In the genomic region with DNA sequence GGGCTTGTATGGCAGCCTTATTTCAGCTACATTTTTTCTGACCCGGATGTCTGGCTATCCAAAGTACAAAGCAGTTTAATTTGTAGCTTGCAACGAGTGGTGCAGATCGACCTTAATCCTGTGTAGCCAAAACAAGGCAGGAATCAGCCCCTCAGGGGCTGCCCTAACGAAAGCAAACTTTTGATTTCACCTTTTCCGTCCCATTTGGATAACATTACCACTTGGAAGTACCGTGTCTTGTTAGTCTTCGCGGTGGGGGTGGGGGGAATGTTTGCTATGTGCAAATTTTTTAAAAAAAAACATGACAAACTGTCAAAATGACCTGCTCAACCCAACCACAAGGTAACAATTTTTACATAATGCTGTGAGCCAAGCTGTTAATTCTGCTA, we compare ENCODE assay signal across 8 cellular contexts. TPM values are rescaled to one million over a fixed set of nuclear protein-coding genes. Genes with fewer than 3 reads are reported as not detected.
DNase-seq lines count a peak whose midpoint lies in the region; ATAC-seq and TF ChIP-seq lines count a peak whose summit lies in the region.

No MANE protein-coding gene starts in this region.

- peak overlapping the region; percentile 37 for H2AFZ ChIP-seq in ACC112 (ENCODE audit: low read length, unreplicated experiment)

- H3K4me1 ChIP-seq in ACC112 (ENCODE audit: control insufficient read depth, insufficient read depth, low read length, unreplicated experiment) (peaks cover 32% of the 10 kb centered on the region), mucosa of descending colon (ENCODE audit: low read depth) (peaks cover 31% of the 10 kb centered on the region)

- H3K27me3 ChIP-seq in ACC112 (ENCODE audit: insufficient read depth, low read length): no peaks in the 10 kb centered on the region

- peak overlapping the region; percentile 92 for H3K27ac ChIP-seq in ACC112 (ENCODE audit: low read depth, low read length)

- peak overlapping the region; percentile 86 for H3K4me3 ChIP-seq in ACC112 (ENCODE audit: low read depth, low read length)
- peak overlapping the region; percentile 93 for H3K4me3 ChIP-seq in mucosa of descending colon

- H3K9me3 Mint-ChIP-seq in IgD-negative memory B cell: no peaks in the 10 kb centered on the region
- no peaks in the 10 kb centered on the region for H3K9me3 Mint-ChIP-seq in central memory CD8-positive, alpha-beta T cell

- peak overlapping the region; percentile 88 to 97 (median 92) for H3K4me3 Mint-ChIP-seq in IgD-negative memory B cell
- H3K4me3 Mint-ChIP-seq in central memory CD8-positive, alpha-beta T cell: peak overlapping the region; percentile 100

- intact Hi-C loops in mucosa of descending colon (cut with DNase I, micrococcal nuclease): loop anchor here in 1 of 2 donors (5.0 to 10.0 kb wide), 2 partner anchors 52 to 385 kb away; partner anchors contain the start of genes LAMTOR3 and TRMT10A

- DNase-seq in central memory CD8-positive, alpha-beta T cell (ENCODE audit: low spot score in 2 of 2): no peak
- DNase-seq in mucosa of descending colon (no peak), MV-4-11 (lab: John Stamatoyannopoulos, UW) (no peak), COR-L47 (lab: John Stamatoyannopoulos, UW) (no peak), NCI-H345 (lab: John Stamatoyannopoulos, UW) (no peak), iPS-NIHi11 (ENCODE audit: low spot score) (no peak)

- H3K79me2 ChIP-seq in ACC112 (ENCODE audit: control insufficient read depth, insufficient read depth, low read length, unreplicated experiment): peaks cover 75% of the 10 kb centered on the region

- H3K4me1 Mint-ChIP-seq in IgD-negative memory B cell: peaks cover 22 to 50% (median 36%) of the 10 kb centered on the region in 3 donors
- H3K4me1 Mint-ChIP-seq in central memory CD8-positive, alpha-beta T cell: peaks cover 50% of the 10 kb centered on the region

- ATAC-seq in central memory CD8-positive, alpha-beta T cell (replicated peaks; ENCODE audit: extremely low read depth, poor library complexity, severe bottlenecking): no peak
- ATAC-seq in mucosa of descending colon: no peak

- no peaks in the 10 kb centered on the region for H3K27me3 Mint-ChIP-seq in IgD-negative memory B cell
- no peaks in the 10 kb centered on the region for H3K27me3 Mint-ChIP-seq in central memory CD8-positive, alpha-beta T cell

- no peak for TF ChIP-seq CTCF in mucosa of descending colon (IDR thresholded peaks at IDR 0.05)

- H3K36me3 Mint-ChIP-seq in IgD-negative memory B cell: peaks cover 5% of the 10 kb centered on the region
- peaks cover 27% of the 10 kb centered on the region for H3K36me3 Mint-ChIP-seq in central memory CD8-positive, alpha-beta T cell (ENCODE audit: insufficient read depth)

- H3K36me3 ChIP-seq in ACC112 (ENCODE audit: insufficient read depth, low read length) (peaks cover 28% of the 10 kb centered on the region), mucosa of descending colon (ENCODE audit: low read depth) (no peaks in the 10 kb centered on the region)

- no peaks in the 10 kb centered on the region for H3K9me3 ChIP-seq in mucosa of descending colon

- H3K27ac Mint-ChIP-seq in IgD-negative memory B cell: peak overlapping the region; percentile 91 to 99 (median 97)
- peak overlapping the region; percentile 98 for H3K27ac Mint-ChIP-seq in central memory CD8-positive, alpha-beta T cell (ENCODE audit: low read depth)

RNA-seq across cellular contexts. Expression of gene DNAJB14, which starts 0.8 kb away (rescaled TPM):
- polyA plus RNA-seq in IgD-negative memory B cell: 50.8 TPM
- total RNA-seq in mucosa of descending colon: 10 to 100 TPM; 49.4 to 55.3 (median 54.2) TPM

RNA-seq across cellular contexts. Expression of gene H2AZ1, which starts 2.9 kb away (rescaled TPM):
- 275 TPM for polyA plus RNA-seq in IgD-negative memory B cell
- 100 to 1,000 TPM; 106 to 219 (median 216) TPM for total RNA-seq in mucosa of descending colon

RNA-seq across cellular contexts. Expression of gene LAMTOR3, which starts 53.0 kb away (rescaled TPM):
- polyA plus RNA-seq in IgD-negative memory B cell: 21.3 TPM
- 10 to 100 TPM; 42.4 to 60.7 (median 59.2) TPM for total RNA-seq in mucosa of descending colon
